Comparison of ENCODE assay signal across 24 cellular contexts in the genomic region with DNA sequence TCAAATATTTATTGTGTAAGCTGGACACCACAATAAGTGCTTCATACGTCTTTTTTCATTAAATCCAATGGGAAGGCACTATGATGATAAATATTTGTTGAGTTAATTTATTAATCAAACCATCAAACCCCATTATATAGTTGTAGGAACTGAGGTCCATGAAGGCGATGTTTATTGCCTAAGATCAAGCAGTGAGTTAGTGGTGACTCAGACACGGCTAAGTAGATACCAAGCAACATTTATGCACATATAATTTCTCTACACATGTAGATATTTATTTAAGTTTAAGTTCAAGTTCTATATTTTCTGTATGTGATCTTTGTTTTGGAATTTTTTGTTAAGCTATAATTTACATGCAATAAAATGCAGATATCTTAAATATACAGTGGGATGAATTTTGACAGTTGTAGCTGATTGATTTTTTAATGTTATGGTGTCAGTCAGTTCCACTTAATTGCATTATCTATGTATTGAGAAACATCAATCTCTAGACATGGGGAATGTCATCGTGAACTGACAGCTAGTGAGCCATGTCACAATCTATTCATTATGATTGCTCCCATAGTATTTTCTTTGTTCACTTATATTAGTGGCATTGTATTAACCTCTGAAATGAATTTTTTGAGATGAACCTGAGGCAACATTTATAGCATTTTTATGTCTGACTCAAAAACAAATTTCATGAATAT. TPM values are rescaled to one million over a fixed set of nuclear protein-coding genes. Genes with fewer than 3 reads are reported as not detected.
A peak's percentile ranks its signal among the peaks of the same experiment; 100 is the strongest.
DNase-seq lines count a peak whose midpoint lies in the region; ATAC-seq, FAIRE-seq and TF ChIP-seq lines count a peak whose summit lies in the region.
"Had no signal": no experiment of that assay in that cellular context is flagged by ENCODE, and none has a peak within 500 bp of the region (broad histone marks: within the 10 kb centered on the region; RNA-seq: fewer than 3 reads in every experiment).

No MANE protein-coding gene starts in this region.

- H3K4me1 ChIP-seq in HUES48 (ENCODE audit: control insufficient read depth, insufficient read depth, low read length): peaks cover 30% of the 10 kb centered on the region

- H3K4me3 Mint-ChIP-seq in WTC11: no peak overlapping the region
- H3K4me3 Mint-ChIP-seq: IgD-negative memory B cell had no signal

- H3K36me3 ChIP-seq in HUES48 (ENCODE audit: control insufficient read depth, insufficient read depth, low read length): no peaks in the 10 kb centered on the region

- CTCF ChIA-PET in WTC11 (lab: Charles Lee): interaction anchor here (0.8 to 1.4 kb wide), 6 partner anchors 28 to 144 kb away, joined by 3 to 12 read pairs (median 4); partner anchors contain the start of gene SLC2A8

- ATAC-seq in WTC11 (no peak), GM21723 (IDR thresholded peaks at IDR 0.05; ENCODE audit: unreplicated experiment) (no peak), GM18907 (IDR thresholded peaks at IDR 0.05; ENCODE audit: unreplicated experiment) (no peak)

- H3K4me1 Mint-ChIP-seq in WTC11: peaks cover 77% of the 10 kb centered on the region

- peaks cover 27% of the 10 kb centered on the region for H3K36me3 Mint-ChIP-seq in WTC11

- peak; percentile 14 for FAIRE-seq in GM19239 (lab: Jason Lieb, UNC)
- FAIRE-seq: A204.1, GM12891, HTR-8/SVneo had no signal

- no peak overlapping the region for H3K9ac ChIP-seq in HUES48 (ENCODE audit: low read depth, low read length)

- POLR2A ChIA-PET in WTC11 (lab: Charles Lee): interaction anchor here (1.5 kb wide), 1 partner anchor 8 kb away, joined by 6 read pairs; no protein-coding TSS in a partner anchor

- H3K27me3 ChIP-seq in HUES48 (ENCODE audit: control insufficient read depth, insufficient read depth, low read length): no peaks in the 10 kb centered on the region

- DNase-seq in GM19239 (ENCODE audit: insufficient read length, low spot score) (no peak), WTC11 (ENCODE audit: low spot score) (no peak), fibroblast of mammary gland (ENCODE audit: low read depth) (peak; percentile 33), NCI-H2227 (lab: John Stamatoyannopoulos, UW; ENCODE audit: unreplicated experiment) (no peak)
- DNase-seq in stimulated activated CD4-positive, alpha-beta T cell treated with anti-CD3 and anti-CD28 coated beads, Interleukin-15, amount 100 ng/mL, for 24 hours: no peak
- DNase-seq: EL, Karpas-422, NCI-H1694 treated with DMSO at 0.1 percent for 48 hours, NCI-H2081 treated with DMSO at 0.1 percent for 48 hours, NCI-H2171 treated with DMSO at 0.1 percent for 48 hours, NCI-H446, NCI-H526 treated with DMSO at 0.1 percent for 48 hours, OCI-M1, SHP77, SW 1271 had no signal

- peak overlapping the region; percentile 31 for H3K27ac ChIP-seq in HUES48 (ENCODE audit: low read depth, low read length)
- H3K27ac ChIP-seq: C4-2B, SK-N-MC had no signal

- H3K4me3 ChIP-seq in HUES48 (ENCODE audit: low read depth, low read length) (no peak overlapping the region), fibroblast of mammary gland (ENCODE audit: control insufficient read depth, low read depth, low read length) (no peak overlapping the region)
- H3K4me3 ChIP-seq: SK-N-MC had no signal

- peaks cover 15% of the 10 kb centered on the region for H3K9me3 Mint-ChIP-seq in WTC11

- no peaks in the 10 kb centered on the region for H3K9me3 ChIP-seq in HUES48 (ENCODE audit: control insufficient read depth, insufficient read depth, low read length)

- no peak for TF ChIP-seq CTCF in WTC11 (IDR thresholded peaks at IDR 0.05)
- no peak for TF ChIP-seq CTCF in fibroblast of mammary gland (conservative IDR thresholded peaks at IDR 0.05; ENCODE audit: control insufficient read depth, insufficient read depth, low read depth, low read length)

- H3K27me3 Mint-ChIP-seq in WTC11 (ENCODE audit: low read depth): no peaks in the 10 kb centered on the region
- H3K27me3 Mint-ChIP-seq: IgD-negative memory B cell had no signal

- H3K27ac Mint-ChIP-seq in WTC11: 0 out of 2 replicates have a peak overlapping the region, but pooled peaks have one; percentile 30
- H3K27ac Mint-ChIP-seq: IgD-negative memory B cell had no signal

TF ChIP-seq in WTC11, 78 proteins besides CTCF, POLR2A, EP300 and RAD21:
- TF ChIP-seq, protein P1, sequence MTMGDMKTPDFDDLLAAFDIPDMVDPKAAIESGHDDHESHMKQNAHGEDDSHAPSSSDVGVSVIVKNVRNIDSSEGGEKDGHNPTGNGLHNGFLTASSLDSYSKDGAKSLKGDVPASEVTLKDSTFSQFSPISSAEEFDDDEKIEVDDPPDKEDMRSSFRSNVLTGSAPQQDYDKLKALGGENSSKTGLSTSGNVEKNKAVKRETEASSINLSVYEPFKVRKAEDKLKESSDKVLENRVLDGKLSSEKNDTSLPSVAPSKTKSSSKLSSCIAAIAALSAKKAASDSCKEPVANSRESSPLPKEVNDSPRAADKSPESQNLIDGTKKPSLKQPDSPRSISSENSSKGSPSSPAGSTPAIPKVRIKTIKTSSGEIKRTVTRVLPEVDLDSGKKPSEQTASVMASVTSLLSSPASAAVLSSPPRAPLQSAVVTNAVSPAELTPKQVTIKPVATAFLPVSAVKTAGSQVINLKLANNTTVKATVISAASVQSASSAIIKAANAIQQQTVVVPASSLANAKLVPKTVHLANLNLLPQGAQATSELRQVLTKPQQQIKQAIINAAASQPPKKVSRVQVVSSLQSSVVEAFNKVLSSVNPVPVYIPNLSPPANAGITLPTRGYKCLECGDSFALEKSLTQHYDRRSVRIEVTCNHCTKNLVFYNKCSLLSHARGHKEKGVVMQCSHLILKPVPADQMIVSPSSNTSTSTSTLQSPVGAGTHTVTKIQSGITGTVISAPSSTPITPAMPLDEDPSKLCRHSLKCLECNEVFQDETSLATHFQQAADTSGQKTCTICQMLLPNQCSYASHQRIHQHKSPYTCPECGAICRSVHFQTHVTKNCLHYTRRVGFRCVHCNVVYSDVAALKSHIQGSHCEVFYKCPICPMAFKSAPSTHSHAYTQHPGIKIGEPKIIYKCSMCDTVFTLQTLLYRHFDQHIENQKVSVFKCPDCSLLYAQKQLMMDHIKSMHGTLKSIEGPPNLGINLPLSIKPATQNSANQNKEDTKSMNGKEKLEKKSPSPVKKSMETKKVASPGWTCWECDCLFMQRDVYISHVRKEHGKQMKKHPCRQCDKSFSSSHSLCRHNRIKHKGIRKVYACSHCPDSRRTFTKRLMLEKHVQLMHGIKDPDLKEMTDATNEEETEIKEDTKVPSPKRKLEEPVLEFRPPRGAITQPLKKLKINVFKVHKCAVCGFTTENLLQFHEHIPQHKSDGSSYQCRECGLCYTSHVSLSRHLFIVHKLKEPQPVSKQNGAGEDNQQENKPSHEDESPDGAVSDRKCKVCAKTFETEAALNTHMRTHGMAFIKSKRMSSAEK (CRISPR knock-in tag; IDR thresholded peaks at IDR 0.05; ENCODE audit: borderline replicate concordance): no peak
- no peak for TF ChIP-seq ZNF425 (CRISPR knock-in tag; conservative IDR thresholded peaks at IDR 0.05)
- TF ChIP-seq GRHL2 (CRISPR knock-in tag; IDR thresholded peaks at IDR 0.05; ENCODE audit: insufficient replicate concordance, severe bottlenecking): no peak
- no peak for TF ChIP-seq NFATC4 (CRISPR knock-in tag; IDR thresholded peaks at IDR 0.05)
- no peak for TF ChIP-seq ELF4 (CRISPR knock-in tag; IDR thresholded peaks at IDR 0.05; ENCODE audit: low read depth)
- TF ChIP-seq, protein P2, sequence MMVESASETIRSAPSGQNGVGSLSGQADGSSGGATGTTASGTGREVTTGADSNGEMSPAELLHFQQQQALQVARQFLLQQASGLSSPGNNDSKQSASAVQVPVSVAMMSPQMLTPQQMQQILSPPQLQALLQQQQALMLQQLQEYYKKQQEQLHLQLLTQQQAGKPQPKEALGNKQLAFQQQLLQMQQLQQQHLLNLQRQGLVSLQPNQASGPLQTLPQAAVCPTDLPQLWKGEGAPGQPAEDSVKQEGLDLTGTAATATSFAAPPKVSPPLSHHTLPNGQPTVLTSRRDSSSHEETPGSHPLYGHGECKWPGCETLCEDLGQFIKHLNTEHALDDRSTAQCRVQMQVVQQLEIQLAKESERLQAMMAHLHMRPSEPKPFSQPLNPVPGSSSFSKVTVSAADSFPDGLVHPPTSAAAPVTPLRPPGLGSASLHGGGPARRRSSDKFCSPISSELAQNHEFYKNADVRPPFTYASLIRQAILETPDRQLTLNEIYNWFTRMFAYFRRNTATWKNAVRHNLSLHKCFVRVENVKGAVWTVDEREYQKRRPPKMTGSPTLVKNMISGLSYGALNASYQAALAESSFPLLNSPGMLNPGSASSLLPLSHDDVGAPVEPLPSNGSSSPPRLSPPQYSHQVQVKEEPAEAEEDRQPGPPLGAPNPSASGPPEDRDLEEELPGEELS (CRISPR knock-in tag; IDR thresholded peaks at IDR 0.05): no peak
- no peak for TF ChIP-seq ZNF138 (CRISPR knock-in tag; conservative IDR thresholded peaks at IDR 0.05)
TF ChIP-seq in WTC11: peak in this region for 0.

RNA-seq across cellular contexts. Expression of gene GARNL3, which starts 12.0 kb away (rescaled TPM):
- total RNA-seq in WTC11 (2021): 17.8 to 22.4 TPM (median 20.3 TPM) in 3 replicates
